Comparison of ENCODE assay signal across 1 cellular context in genomic region chr10:107232013-107232412, GRCh38.
TF ChIP-seq lines count a peak whose summit lies in the region.

No MANE protein-coding gene starts in this region.

TF ChIP-seq in GM23338, 12 proteins besides CTCF, POLR2A, EP300 and RAD21 (continued from another document):
- no peak for TF ChIP-seq ETS1 (IDR thresholded peaks at IDR 0.05)
- TF ChIP-seq STAT1 (IDR thresholded peaks at IDR 0.05; ENCODE audit: unreplicated experiment): no peak
- no peak for TF ChIP-seq REST (IDR thresholded peaks at IDR 0.05; ENCODE audit: unreplicated experiment)
- TF ChIP-seq POLR2AphosphoS5 (IDR thresholded peaks at IDR 0.05; ENCODE audit: low read depth): no peak
- no peak for TF ChIP-seq EZH2phosphoT487 (IDR thresholded peaks at IDR 0.05; ENCODE audit: unreplicated experiment)
- no peak for TF ChIP-seq JUNB (IDR thresholded peaks at IDR 0.05; ENCODE audit: unreplicated experiment)
- TF ChIP-seq NANOG (IDR thresholded peaks at IDR 0.05; ENCODE audit: borderline replicate concordance): no peak
